In the genomic region with DNA sequence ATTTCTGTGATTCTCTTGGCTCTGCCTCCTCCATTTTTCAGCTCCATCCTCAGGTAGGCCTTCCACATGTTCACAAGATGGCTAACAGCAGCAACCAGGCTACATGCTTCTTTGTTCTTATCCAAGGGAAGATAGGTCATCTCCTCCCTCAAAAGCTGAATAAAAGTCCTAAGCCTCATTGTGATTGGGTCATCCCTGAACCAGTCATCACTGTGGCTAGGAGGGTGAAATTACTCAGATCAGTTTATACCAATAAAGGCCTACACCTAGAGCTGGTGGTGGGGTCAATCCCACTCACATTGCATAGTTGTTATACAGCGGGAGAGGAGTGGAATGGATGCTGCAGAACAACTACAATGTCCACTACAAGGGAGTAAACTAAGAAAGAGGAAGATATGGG, we compare ENCODE assay signal across 3 cellular contexts. TPM values are rescaled to one million over a fixed set of nuclear protein-coding genes. Genes with fewer than 3 reads are reported as not detected.
"Had no signal": no experiment of that assay in that cellular context is flagged by ENCODE, and none has a peak within 500 bp of the region (broad histone marks: within the 10 kb centered on the region; RNA-seq: fewer than 3 reads in every experiment).

No MANE protein-coding gene starts in this region.

RNA-seq across cellular contexts. Expression of a gene that starts 56.2 kb away (rescaled TPM):
- total RNA-seq: stomach, thoracic aorta, vagina had no signal
